In genomic region chr19:39813264-39813998, GRCh38 we compare ENCODE assay signal across 21 cellular contexts. TPM values are rescaled to one million over a fixed set of nuclear protein-coding genes. Genes with fewer than 3 reads are reported as not detected.
"Had no signal": no experiment of that assay in that cellular context is flagged by ENCODE, and none has a peak within 500 bp of the region (broad histone marks: within the 10 kb centered on the region; RNA-seq: fewer than 3 reads in every experiment).

No MANE protein-coding gene starts in this region.

- DNase-seq: activated CD4-positive, alpha-beta T cell treated with anti-CD3 and anti-CD28 coated beads, Interleukin-2, amount 50 U/mL, for 1 hour; activated CD4-positive, CD25-positive, alpha-beta regulatory T cell; activated naive CD4-positive, alpha-beta T cell treated with anti-CD3 and anti-CD28 coated beads, Interleukin-2, amount 10 ng/mL, durations not matched to agents 7 days and 5 days; activated T-cell treated with anti-CD3 and anti-CD28 coated beads for 4 hours; cerebellar nuclear complex; lower lobe of right lung; midbrain; naive B cell; posterior cingulate gyrus; right cardiac atrium; stimulated activated CD4-positive, alpha-beta T cell treated with anti-CD3 and anti-CD28 coated beads, Interleukin-2, amount 100 ng/mL, for 24 hours; stimulated activated naive B cell treated with anti-CD40 and anti-IgM and Interleukin-4, amounts not matched to agents 10 μg/mL and 1 μg/mL and 100 μg/mL, for 72 hours; transverse colon had no signal

- ATAC-seq: activated T-helper 17 cell treated with anti-CD3 and anti-CD28 coated beads, Interleukin-2, amount 50 U/mL, for 72 hours; lower lobe of right lung; right cardiac atrium; stimulated activated naive B cell treated with anti-CD40 and anti-IgM and Interleukin-4, amounts not matched to agents 10 μg/mL and 1 μg/mL and 100 μg/mL, for 72 hours had no signal

- H3K27me3 ChIP-seq: neutrophil, transverse colon had no signal

- H3K4me1 ChIP-seq: lower lobe of right lung, transverse colon had no signal

- H3K4me1 Mint-ChIP-seq: activated naive CD4-positive, alpha-beta T cell treated with anti-CD3 and anti-CD28 coated beads, Interleukin-2, amount 10 ng/mL, durations not matched to agents 7 days and 5 days had no signal

- H3K27me3 Mint-ChIP-seq: activated naive CD4-positive, alpha-beta T cell treated with anti-CD3 and anti-CD28 coated beads, Interleukin-2, amount 10 ng/mL, durations not matched to agents 7 days and 5 days; activated T-helper 17 cell treated with anti-CD3 and anti-CD28 coated beads, Interleukin-2, amount 50 U/mL, for 72 hours; brain; dendritic cell treated with granulocyte-macrophage colony-stimulating factor and Interleukin-4, amounts not matched to agents 40 ng/mL and 50 ng/mL, for 4 days; naive B cell had no signal

- H3K27ac ChIP-seq: lower lobe of right lung, neutrophil, transverse colon had no signal

- H3K27ac Mint-ChIP-seq: activated naive CD4-positive, alpha-beta T cell treated with anti-CD3 and anti-CD28 coated beads, Interleukin-2, amount 10 ng/mL, durations not matched to agents 7 days and 5 days; activated T-helper 17 cell treated with anti-CD3 and anti-CD28 coated beads, Interleukin-2, amount 50 U/mL, for 72 hours; dendritic cell treated with granulocyte-macrophage colony-stimulating factor and Interleukin-4, amounts not matched to agents 40 ng/mL and 50 ng/mL, for 4 days; stimulated activated naive B cell treated with anti-CD40 and anti-IgM and Interleukin-4, amounts not matched to agents 10 μg/mL and 1 μg/mL and 100 μg/mL, for 72 hours; T-helper 1 cell treated with Interleukin-12 subunit alpha and Interleukin-12 subunit beta and Interleukin-4 antibody, amounts not matched to agents 30 μg/mL and 1 μg/mL, for 36 hours had no signal

- H3K9me3 ChIP-seq: lower lobe of right lung, neutrophil, transverse colon had no signal

- H3K36me3 ChIP-seq: neutrophil, transverse colon had no signal

- H3K4me3 ChIP-seq: lower lobe of right lung, transverse colon had no signal

- H3K4me3 Mint-ChIP-seq: activated naive CD4-positive, alpha-beta T cell treated with anti-CD3 and anti-CD28 coated beads, Interleukin-2, amount 10 ng/mL, durations not matched to agents 7 days and 5 days; activated T-helper 17 cell treated with anti-CD3 and anti-CD28 coated beads, Interleukin-2, amount 50 U/mL, for 72 hours; brain; dendritic cell treated with granulocyte-macrophage colony-stimulating factor and Interleukin-4, amounts not matched to agents 40 ng/mL and 50 ng/mL, for 4 days; naive B cell; stimulated activated naive B cell treated with anti-CD40 and anti-IgM and Interleukin-4, amounts not matched to agents 10 μg/mL and 1 μg/mL and 100 μg/mL, for 72 hours; T-helper 1 cell treated with Interleukin-12 subunit alpha and Interleukin-12 subunit beta and Interleukin-4 antibody, amounts not matched to agents 30 μg/mL and 1 μg/mL, for 36 hours had no signal

- H3K9me3 Mint-ChIP-seq: activated naive CD4-positive, alpha-beta T cell treated with anti-CD3 and anti-CD28 coated beads, Interleukin-2, amount 10 ng/mL, durations not matched to agents 7 days and 5 days; activated T-helper 17 cell treated with anti-CD3 and anti-CD28 coated beads, Interleukin-2, amount 50 U/mL, for 72 hours; dendritic cell treated with granulocyte-macrophage colony-stimulating factor and Interleukin-4, amounts not matched to agents 40 ng/mL and 50 ng/mL, for 4 days; naive B cell; T-helper 1 cell treated with Interleukin-12 subunit alpha and Interleukin-12 subunit beta and Interleukin-4 antibody, amounts not matched to agents 30 μg/mL and 1 μg/mL, for 36 hours had no signal

- H3K36me3 Mint-ChIP-seq: activated naive CD4-positive, alpha-beta T cell treated with anti-CD3 and anti-CD28 coated beads, Interleukin-2, amount 10 ng/mL, durations not matched to agents 7 days and 5 days had no signal

RNA-seq across cellular contexts. Expression of gene LEUTX, which starts 34.8 kb away (rescaled TPM):
- total RNA-seq: activated CD8-positive, alpha-beta memory T cell treated with anti-CD3 and anti-CD28 coated beads for 36 hours; activated T-helper 17 cell treated with anti-CD3 and anti-CD28 coated beads, Interleukin-2, amount 50 U/mL, for 72 hours; epithelial cell of proximal tubule; lower lobe of right lung; right cardiac atrium; subcutaneous adipose tissue; transverse colon had no signal
- polyA plus RNA-seq: right cardiac atrium had no signal
